ENCODE assay signal across 1 cellular context in the genomic region with DNA sequence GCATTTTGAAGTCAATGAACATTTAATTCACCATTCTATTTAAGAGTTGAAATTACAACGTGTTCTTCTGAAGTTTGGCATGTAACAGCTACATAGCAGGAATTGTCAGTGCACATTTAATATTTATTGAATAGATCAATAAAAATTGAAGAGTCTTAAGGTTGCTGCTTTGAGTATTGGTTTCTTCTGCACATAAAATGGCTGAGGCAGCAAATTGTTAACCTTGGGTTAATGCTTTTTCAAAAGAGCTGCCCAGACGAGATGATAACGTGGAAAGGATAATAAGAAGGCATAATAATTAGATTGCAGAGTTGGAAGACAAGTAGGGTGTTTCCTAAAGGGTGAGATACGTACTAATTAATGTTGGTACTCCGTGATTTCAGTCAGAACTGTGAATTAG.
TF ChIP-seq lines count a peak whose summit lies in the region.

No MANE protein-coding gene starts in this region.

TF ChIP-seq in GM23338, 12 proteins besides CTCF, POLR2A, EP300 and RAD21 (continued from another document):
- TF ChIP-seq ZNF331 (CRISPR knock-in tag; IDR thresholded peaks at IDR 0.05; ENCODE audit: low read depth) (no peak), EZH2 (IDR thresholded peaks at IDR 0.05; ENCODE audit: low read depth, unreplicated experiment) (no peak)
TF ChIP-seq in GM23338: peak in this region for 0.
